8 cellular contexts compared by ENCODE assay signal in genomic region chr4:176002007-176002623, GRCh38.
DNase-seq lines count a peak whose midpoint lies in the region; ATAC-seq, FAIRE-seq and TF ChIP-seq lines count a peak whose summit lies in the region.

No MANE protein-coding gene starts in this region.

- H3K4me3 ChIP-seq in Panc1 (ENCODE audit: low read depth in 2 of 2, low read length in 2 of 2) (peak overlapping the region; percentile 27 to 58), duodenal mucosa (ENCODE audit: low read depth in 1 of 2, low read length in 2 of 2) (peak overlapping the region; percentile 51 to 61), mononuclear cell (ENCODE audit: low read length) (peak overlapping the region; percentile 18), urinary bladder (ENCODE audit: low read depth, low read length) (peak overlapping the region; percentile 49)

- no peak overlapping the region for H3K9ac ChIP-seq in duodenal mucosa (ENCODE audit: low read depth in 1 of 2, low read length in 2 of 2)

- no peaks in the 10 kb centered on the region for H3K9me3 ChIP-seq in Panc1 (ENCODE audit: control insufficient read depth, insufficient read depth, low read depth, low read length)
- H3K9me3 ChIP-seq in duodenal mucosa (ENCODE audit: control insufficient read depth in 1 of 2, low read length in 2 of 2) = no peaks in the 10 kb centered on the region
- H3K9me3 ChIP-seq in mononuclear cell (ENCODE audit: low read depth, low read length) = no peaks in the 10 kb centered on the region

- no peaks in the 10 kb centered on the region for H3K4me1 ChIP-seq in Panc1 (ENCODE audit: control insufficient read depth, insufficient read depth, low read length)
- peaks cover 0 to 4% of the 10 kb centered on the region in 2 donors for H3K4me1 ChIP-seq in duodenal mucosa (ENCODE audit: control insufficient read depth in 1 of 2, insufficient read depth in 2 of 2, low read length in 2 of 2)
- no peaks in the 10 kb centered on the region for H3K4me1 ChIP-seq in mononuclear cell (ENCODE audit: insufficient read depth, low read length)
- H3K4me1 ChIP-seq in urinary bladder (ENCODE audit: insufficient read depth) = peaks cover 1% of the 10 kb centered on the region

- no TSS peak for BruUV-seq in Panc1 (replicated peaks; lab: Mats Ljungman, UMichigan)

- no peak for TF ChIP-seq CTCF in Panc1 (IDR thresholded peaks at IDR 0.05)

- CTCF ChIA-PET in Panc1 (lab: Charles Lee) = no interaction called here

- FAIRE-seq in GM19239 (lab: Jason Lieb, UNC) = no peak

- POLR2A ChIA-PET in Panc1 (lab: Charles Lee) = interaction anchor here (1.1 kb wide), 1 partner anchor 236 kb away, joined by 3 read pairs; no protein-coding TSS in a partner anchor

- DNase-seq in stimulated activated CD4-positive, alpha-beta T cell treated with anti-CD3 and anti-CD28 coated beads, Interleukin-15, amount 100 ng/mL, for 24 hours = peak; percentile 21
- no peak for DNase-seq in stimulated activated CD4-positive, alpha-beta T cell treated with anti-CD3 and anti-CD28 coated beads, Interleukin-4, amount 100 ng/mL, for 1 hour
- DNase-seq in Panc1 (ENCODE audit: low read depth, low spot score) = no peak
- DNase-seq in GM19239 (ENCODE audit: insufficient read length, low spot score) = no peak

- intact Hi-C loops in Panc1 (cut with micrococcal nuclease; ENCODE audit: unreplicated experiment) = no loop called here

- under 1% methylated on average over 44 of the region's 44 CpGs for whole genome bisulfite sequencing in urinary bladder

- in situ Hi-C loops in Panc1 (cut with HindIII; ENCODE audit: low pct_unique_long_range_greater_than_20kb, low sequenced_read_pairs) = no loop called here

- H3K36me3 ChIP-seq in Panc1 (ENCODE audit: control insufficient read depth, insufficient read depth, low read length) (no peaks in the 10 kb centered on the region), duodenal mucosa (ENCODE audit: control insufficient read depth in 1 of 2, insufficient read depth in 2 of 2, low read length in 2 of 2) (no peaks in the 10 kb centered on the region), urinary bladder (ENCODE audit: insufficient read depth) (no peaks in the 10 kb centered on the region)

- ATAC-seq in HG02884 (IDR thresholded peaks at IDR 0.05; ENCODE audit: unreplicated experiment) = peak; percentile 68
- ATAC-seq in Panc1 = peak; percentile 85

- H3K27ac ChIP-seq in Panc1 (ENCODE audit: low read length) (no peak overlapping the region), duodenal mucosa (ENCODE audit: low read depth, low read length) (no peak overlapping the region), urinary bladder (ENCODE audit: low read depth) (no peak overlapping the region)

- no peaks in the 10 kb centered on the region; the same call in 1 of the 2 replicates for H3K27me3 ChIP-seq in Panc1 (ENCODE audit: control insufficient read depth, insufficient read depth, low read length)
- H3K27me3 ChIP-seq in duodenal mucosa (ENCODE audit: control insufficient read depth in 1 of 2, insufficient read depth in 2 of 2, low read length in 2 of 2) = peaks cover 8 to 15% of the 10 kb centered on the region in 2 donors
- peaks cover 35% of the 10 kb centered on the region for H3K27me3 ChIP-seq in mononuclear cell (ENCODE audit: insufficient read depth, low read length)
